In the genomic region with DNA sequence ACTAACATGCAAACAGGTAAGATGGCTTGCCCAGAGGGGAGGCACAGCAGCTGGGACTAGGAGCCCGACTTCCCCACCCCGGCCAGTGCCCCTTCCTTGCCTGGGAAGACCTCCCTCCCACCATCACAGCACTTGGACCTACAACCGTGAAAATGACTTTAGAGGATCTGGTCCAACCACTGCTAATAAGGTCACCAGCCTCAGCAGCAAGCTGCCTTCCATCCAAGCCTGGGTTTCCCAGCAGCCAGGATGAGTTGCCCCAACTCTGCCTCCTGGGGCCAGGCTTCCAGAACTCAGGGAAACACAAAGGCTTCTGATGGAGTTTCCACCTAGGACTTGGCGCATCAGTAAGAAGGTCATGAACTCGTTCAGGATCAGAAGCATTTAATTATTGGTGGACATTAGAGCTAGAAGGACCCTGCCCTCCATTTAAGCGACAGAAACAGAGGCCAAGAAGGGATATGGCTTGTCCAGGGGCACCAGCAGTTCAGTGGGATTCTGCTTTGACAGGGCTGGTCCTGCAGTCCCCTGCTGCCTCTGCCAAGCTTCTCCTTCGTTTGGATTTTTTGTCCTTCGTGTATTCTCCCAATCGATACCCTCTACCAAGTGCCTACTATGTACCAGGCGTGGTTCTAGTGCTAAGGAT, we compare ENCODE assay signal across 22 cellular contexts.
A peak's percentile ranks its signal among the peaks of the same experiment; 100 is the strongest.
DNase-seq lines count a peak whose midpoint lies in the region; ATAC-seq and TF ChIP-seq lines count a peak whose summit lies in the region.
"Had no signal": no experiment of that assay in that cellular context is flagged by ENCODE, and none has a peak within 500 bp of the region (broad histone marks: within the 10 kb centered on the region; RNA-seq: fewer than 3 reads in every experiment).

No MANE protein-coding gene starts in this region.

- peaks cover 4% of the 10 kb centered on the region; the same call in 1 of the 2 replicates for H3K9me3 ChIP-seq in IMR-90 (ENCODE audit: control insufficient read depth, insufficient read depth, low read length)
- no peaks in the 10 kb centered on the region for H3K9me3 ChIP-seq in ascending aorta
- peaks cover 4% of the 10 kb centered on the region for H3K9me3 ChIP-seq in mesenchymal stem cell (ENCODE audit: control insufficient read depth, low read length)
- H3K9me3 ChIP-seq in thoracic aorta = no peaks in the 10 kb centered on the region
- H3K9me3 ChIP-seq: Caco-2, ovary, upper lobe of left lung had no signal

- CTCF ChIA-PET in IMR-90 (lab: Yijun Ruan, JAX) = no interaction called here

- intact Hi-C loops in IMR-90 (cut with micrococcal nuclease) (no loop called here), ascending aorta (cut with DNase I) (no loop called here)

- no peak overlapping the region for H2BK12ac ChIP-seq in mesenchymal stem cell (ENCODE audit: low read length in 2 of 2)

- POLR2A ChIA-PET in IMR-90 (lab: Charles Lee; ENCODE audit: unreplicated experiment) = no interaction called here

- no peak overlapping the region for H2BK20ac ChIP-seq in IMR-90 (ENCODE audit: low read depth, low read length)

- H3K4me3 ChIP-seq in IMR-90 (ENCODE audit: insufficient read depth, low read depth, low read length) = no peak overlapping the region
- peak overlapping the region in 1 of 2 donors; percentile 6 for H3K4me3 ChIP-seq in ascending aorta
- peak overlapping the region in 1 of 2 experiments; percentile 32 for H3K4me3 ChIP-seq in mesenchymal stem cell (ENCODE audit: insufficient read depth in 1 of 2, low read depth in 1 of 2, low read length in 2 of 2)
- H3K4me3 ChIP-seq in thoracic aorta = peak overlapping the region; percentile 45
- H3K4me3 ChIP-seq: ovary, upper lobe of left lung had no signal

- H3K4me1 Mint-ChIP-seq in stimulated activated naive B cell treated with anti-CD40 and anti-IgM and Interleukin-4, amounts not matched to agents 10 μg/mL and 1 μg/mL and 100 μg/mL, for 72 hours = no peaks in the 10 kb centered on the region

- WGBS in IMR-90 (ENCODE audit: extremely low coverage in 2 of 2, insufficient read length in 1 of 2), 2 experiments = 82% methylated on average over 3 of the region's 10 CpGs; no CpG with 5 or more reads in 1 of the 2 experiments
- WGBS in mesenchymal stem cell = 84% methylated on average over 10 of the region's 10 CpGs

- H2AFZ ChIP-seq in IMR-90 (replicated peaks; ENCODE audit: low read length, poor library complexity) = peak overlapping the region; percentile 27
- H2AFZ ChIP-seq in mesenchymal stem cell (ENCODE audit: low read depth, low read length) = no peak overlapping the region

- no peak for DNase-seq in IMR-90
- no peak for DNase-seq in ascending aorta (ENCODE audit: low spot score in 2 of 2)
- DNase-seq in mesenchymal stem cell = no peak
- no peak for DNase-seq in thoracic aorta (ENCODE audit: low spot score)
- DNase-seq in NCI-H1694 (lab: John Stamatoyannopoulos, UW) = no peak
- no peak for DNase-seq in stimulated activated naive B cell treated with anti-CD40 and anti-IgM and Interleukin-4, amounts not matched to agents 10 μg/mL and 1 μg/mL and 100 μg/mL, for 72 hours
- no peak for DNase-seq in RKO (ENCODE audit: low spot score)
- DNase-seq: activated CD4-positive, alpha-beta T cell treated with anti-CD3 and anti-CD28 coated beads, Interleukin-2, amount 50 U/mL, for 4 hours; activated gamma-delta T cell; AML-193; amniotic stem cell; Caco-2; glutamatergic neuron; left ventricle myocardium inferior; NCI-H2029; NCI-H446 treated with DMSO at 0.1 percent for 48 hours; Right ventricle myocardium superior; upper lobe of left lung had no signal

- H4K8ac ChIP-seq in IMR-90 (ENCODE audit: low read depth in 2 of 2, low read length in 2 of 2) (no peak overlapping the region), mesenchymal stem cell (ENCODE audit: low read length) (no peak overlapping the region)

- H3K4me1 ChIP-seq in IMR-90 (ENCODE audit: control insufficient read depth, insufficient read depth, low read length) (no peaks in the 10 kb centered on the region), ascending aorta (peaks cover 0 to 11% of the 10 kb centered on the region in 2 donors), mesenchymal stem cell (ENCODE audit: control insufficient read depth, insufficient read depth, low read depth, low read length) (no peaks in the 10 kb centered on the region), thoracic aorta (ENCODE audit: control insufficient read depth in 1 of 2, low read depth in 2 of 2) (peaks cover 11 to 16% of the 10 kb centered on the region in 2 donors)
- H3K4me1 ChIP-seq: Caco-2, left ventricle myocardium inferior had no signal

- H4K20me1 ChIP-seq in IMR-90 (ENCODE audit: insufficient read depth, low read length) = no peaks in the 10 kb centered on the region

- H3K79me1 ChIP-seq in IMR-90 (ENCODE audit: low read depth in 1 of 2, low read length in 2 of 2) = no peaks in the 10 kb centered on the region
- no peaks in the 10 kb centered on the region for H3K79me1 ChIP-seq in mesenchymal stem cell (replicated peaks; ENCODE audit: low read length, poor library complexity, severe bottlenecking)

- H3K4me2 ChIP-seq in IMR-90 (ENCODE audit: low read depth, low read length) = no peak overlapping the region
- no peak overlapping the region for H3K4me2 ChIP-seq in mesenchymal stem cell (ENCODE audit: low read length, poor library complexity, severe bottlenecking)

- dilution Hi-C loops in IMR-90 (cut with HindIII; ENCODE audit: low sequenced_read_pairs, unreplicated experiment) = no loop called here

- H3K9me1 ChIP-seq in IMR-90 (ENCODE audit: insufficient read depth, low read length) = no peaks in the 10 kb centered on the region

- no peak overlapping the region for H3K4me3 Mint-ChIP-seq in stimulated activated naive B cell treated with anti-CD40 and anti-IgM and Interleukin-4, amounts not matched to agents 10 μg/mL and 1 μg/mL and 100 μg/mL, for 72 hours

- no peak overlapping the region for H4K5ac ChIP-seq in IMR-90 (ENCODE audit: low read depth, low read length)

- H3K27ac Mint-ChIP-seq in stimulated activated naive B cell treated with anti-CD40 and anti-IgM and Interleukin-4, amounts not matched to agents 10 μg/mL and 1 μg/mL and 100 μg/mL, for 72 hours = no peak overlapping the region
- H3K27ac Mint-ChIP-seq: stimulated activated naive CD8-positive, alpha-beta T cell treated with anti-CD3 and anti-CD28 coated beads, Interleukin-15, Interleukin-2, amounts not matched to agents 100 ng/mL and 50 ng/mL, for 24 hours had no signal

- TF ChIP-seq RAD21 in IMR-90 (IDR thresholded peaks at IDR 0.05; ENCODE audit: low read length) = no peak

- H3K36me3 ChIP-seq in IMR-90 (ENCODE audit: control insufficient read depth, insufficient read depth, low read length) (no peaks in the 10 kb centered on the region), ascending aorta (no peaks in the 10 kb centered on the region), mesenchymal stem cell (ENCODE audit: control insufficient read depth in 1 of 2, insufficient read depth in 2 of 2, low read depth in 1 of 2, low read length in 2 of 2) (no peaks in the 10 kb centered on the region), thoracic aorta (no peaks in the 10 kb centered on the region)
- H3K36me3 ChIP-seq: left ventricle myocardium inferior, ovary, upper lobe of left lung had no signal

- H4K91ac ChIP-seq in IMR-90 (ENCODE audit: insufficient read depth, low read depth, low read length) = no peak overlapping the region
- H4K91ac ChIP-seq in mesenchymal stem cell (ENCODE audit: low read length) = no peak overlapping the region

- peaks cover 4 to 16% of the 10 kb centered on the region in 2 donors for H3K9me3 Mint-ChIP-seq in stimulated activated naive B cell treated with anti-CD40 and anti-IgM and Interleukin-4, amounts not matched to agents 10 μg/mL and 1 μg/mL and 100 μg/mL, for 72 hours

- TF ChIP-seq CTCF in IMR-90 (conservative IDR thresholded peaks at IDR 0.05; ENCODE audit: low read depth, low read length) (no peak), ascending aorta (IDR thresholded peaks at IDR 0.05) (no peak), thoracic aorta (IDR thresholded peaks at IDR 0.05) (no peak)

- H3K4ac ChIP-seq in IMR-90 (ENCODE audit: low read depth, low read length) = no peak overlapping the region
- no peak overlapping the region for H3K4ac ChIP-seq in mesenchymal stem cell (ENCODE audit: low read depth in 1 of 2, low read length in 2 of 2)

- no peak for ATAC-seq in IMR-90 (ENCODE audit: low read depth)
- ATAC-seq in thoracic aorta (ENCODE audit: insufficient number of reproducible peaks, low FRiP score, low read depth) = no peak
- no peak for ATAC-seq in stimulated activated naive B cell treated with anti-CD40 and anti-IgM and Interleukin-4, amounts not matched to agents 10 μg/mL and 1 μg/mL and 100 μg/mL, for 72 hours (replicated peaks)
- ATAC-seq in HG02588 (IDR thresholded peaks at IDR 0.05; ENCODE audit: unreplicated experiment) = no peak

- H3K9ac ChIP-seq in IMR-90 (ENCODE audit: low read depth, low read length) (no peak overlapping the region), mesenchymal stem cell (ENCODE audit: low read length) (peak overlapping the region; percentile 20)

- no peak overlapping the region for H2BK120ac ChIP-seq in IMR-90 (ENCODE audit: low read depth, low read length)
- no peak overlapping the region for H2BK120ac ChIP-seq in mesenchymal stem cell (ENCODE audit: low read depth, low read length)

- BruUV-seq in IMR-90 (replicated peaks; lab: Mats Ljungman, UMichigan) = no TSS peak

- peaks cover 1 to 5% of the 10 kb centered on the region in 2 donors for H3K36me3 Mint-ChIP-seq in stimulated activated naive B cell treated with anti-CD40 and anti-IgM and Interleukin-4, amounts not matched to agents 10 μg/mL and 1 μg/mL and 100 μg/mL, for 72 hours

- TF ChIP-seq POLR2A in IMR-90 (IDR thresholded peaks at IDR 0.05; ENCODE audit: low read depth, low read length) = no peak

- peak overlapping the region; percentile 20 for H2AK9ac ChIP-seq in IMR-90 (replicated peaks; ENCODE audit: low read depth, low read length, poor library complexity)

- H3K27me3 Mint-ChIP-seq in stimulated activated naive B cell treated with anti-CD40 and anti-IgM and Interleukin-4, amounts not matched to agents 10 μg/mL and 1 μg/mL and 100 μg/mL, for 72 hours = peaks cover 20 to 49% of the 10 kb centered on the region in 2 donors
- H3K27me3 Mint-ChIP-seq: stimulated activated naive CD8-positive, alpha-beta T cell treated with anti-CD3 and anti-CD28 coated beads, Interleukin-15, Interleukin-2, amounts not matched to agents 100 ng/mL and 50 ng/mL, for 24 hours had no signal

- H3K18ac ChIP-seq in IMR-90 (ENCODE audit: low read depth, low read length) = no peak overlapping the region
- no peak overlapping the region for H3K18ac ChIP-seq in mesenchymal stem cell (ENCODE audit: low read depth in 1 of 2, low read length in 2 of 2)

- H3K56ac ChIP-seq in IMR-90 (ENCODE audit: extremely low read depth, insufficient read depth, low read length) = no peak overlapping the region

- H3K27ac ChIP-seq in IMR-90 (ENCODE audit: insufficient read depth, low read length) (no peak overlapping the region), ascending aorta (peak overlapping the region; percentile 53 to 63), mesenchymal stem cell (ENCODE audit: low read length, poor library complexity, severe bottlenecking) (no peak overlapping the region), thoracic aorta (peak overlapping the region; percentile 48)
- H3K27ac ChIP-seq: left ventricle myocardium inferior, upper lobe of left lung, VCaP had no signal

- H3K14ac ChIP-seq in IMR-90 (replicated peaks; ENCODE audit: low read depth, low read length) (no peak overlapping the region), mesenchymal stem cell (ENCODE audit: low read length in 2 of 2) (no peak overlapping the region)

- in situ Hi-C loops in IMR-90 (cut with MboI; ENCODE audit: low sequenced_read_pairs) = no loop called here

- H3K27me3 ChIP-seq in IMR-90 (ENCODE audit: control insufficient read depth, insufficient read depth, low read length) (peaks cover 5% of the 10 kb centered on the region), ascending aorta (no peaks in the 10 kb centered on the region), mesenchymal stem cell (ENCODE audit: control insufficient read depth in 1 of 2, insufficient read depth in 1 of 2, low read length in 2 of 2) (peaks cover 0 to 7% of the 10 kb centered on the region in 2 experiments), thoracic aorta (replicated peaks; ENCODE audit: insufficient read depth) (no peaks in the 10 kb centered on the region)
- H3K27me3 ChIP-seq: ovary, upper lobe of left lung had no signal

- H2BK15ac ChIP-seq in IMR-90 (ENCODE audit: low read depth, low read length) (no peak overlapping the region), mesenchymal stem cell (ENCODE audit: low read depth, poor library complexity, severe bottlenecking) (no peak overlapping the region)

- H2AK5ac ChIP-seq in IMR-90 (ENCODE audit: low read depth, low read length) = no peak overlapping the region
- no peak overlapping the region for H2AK5ac ChIP-seq in mesenchymal stem cell (ENCODE audit: low read length, severe bottlenecking)

- H2BK5ac ChIP-seq in IMR-90 (ENCODE audit: low read depth, low read length, poor library complexity, severe bottlenecking) (no peak overlapping the region), mesenchymal stem cell (ENCODE audit: low read depth, low read length, poor library complexity, severe bottlenecking) (no peak overlapping the region)

- H3K23ac ChIP-seq in IMR-90 (ENCODE audit: low read depth, low read length) (no peak overlapping the region), mesenchymal stem cell (ENCODE audit: low read length in 2 of 2) (no peak overlapping the region)

Comparison
In these comparisons a context has a peak if more than half of its experiments do, and no peak if none do; other contexts are left out.
1. H3K27ac ChIP-seq: peak in ascending aorta (2 of 2) and thoracic aorta (2 of 2); none in IMR-90 (single experiment) and mesenchymal stem cell (single experiment).